In the genomic region with DNA sequence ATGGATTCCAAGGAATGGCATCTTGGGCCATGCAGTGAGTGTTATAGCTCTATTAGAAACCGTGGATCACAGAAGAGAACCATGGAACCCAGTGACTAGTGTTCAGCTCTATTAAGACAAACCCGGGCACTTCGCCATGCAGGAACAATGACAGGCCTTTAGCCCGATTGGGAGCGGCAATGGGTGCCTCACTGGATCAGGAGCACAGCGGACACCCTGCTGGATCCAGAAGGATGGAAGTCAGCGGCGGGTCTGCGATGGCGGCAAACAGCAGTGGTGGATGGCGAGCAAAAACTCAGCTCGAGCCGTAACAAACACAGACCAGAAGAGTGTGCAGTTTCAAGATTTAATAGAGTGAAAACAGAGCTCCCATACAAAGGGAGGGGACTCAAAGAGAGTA, we compare ENCODE assay signal across 6 cellular contexts. TPM values are rescaled to one million over a fixed set of nuclear protein-coding genes. Genes with fewer than 3 reads are reported as not detected.
"Had no signal": no experiment of that assay in that cellular context is flagged by ENCODE, and none has a peak within 500 bp of the region (broad histone marks: within the 10 kb centered on the region; RNA-seq: fewer than 3 reads in every experiment).

No MANE protein-coding gene starts in this region.

RNA-seq across cellular contexts. Expression of gene RANBP3L, which starts 31.0 kb away (rescaled TPM):
- total RNA-seq: GM23248, GM23338, H1, H7, H9, HFFc6 had no signal
- polyA plus RNA-seq: GM23248, GM23338, H1 had no signal
